In the genomic region with DNA sequence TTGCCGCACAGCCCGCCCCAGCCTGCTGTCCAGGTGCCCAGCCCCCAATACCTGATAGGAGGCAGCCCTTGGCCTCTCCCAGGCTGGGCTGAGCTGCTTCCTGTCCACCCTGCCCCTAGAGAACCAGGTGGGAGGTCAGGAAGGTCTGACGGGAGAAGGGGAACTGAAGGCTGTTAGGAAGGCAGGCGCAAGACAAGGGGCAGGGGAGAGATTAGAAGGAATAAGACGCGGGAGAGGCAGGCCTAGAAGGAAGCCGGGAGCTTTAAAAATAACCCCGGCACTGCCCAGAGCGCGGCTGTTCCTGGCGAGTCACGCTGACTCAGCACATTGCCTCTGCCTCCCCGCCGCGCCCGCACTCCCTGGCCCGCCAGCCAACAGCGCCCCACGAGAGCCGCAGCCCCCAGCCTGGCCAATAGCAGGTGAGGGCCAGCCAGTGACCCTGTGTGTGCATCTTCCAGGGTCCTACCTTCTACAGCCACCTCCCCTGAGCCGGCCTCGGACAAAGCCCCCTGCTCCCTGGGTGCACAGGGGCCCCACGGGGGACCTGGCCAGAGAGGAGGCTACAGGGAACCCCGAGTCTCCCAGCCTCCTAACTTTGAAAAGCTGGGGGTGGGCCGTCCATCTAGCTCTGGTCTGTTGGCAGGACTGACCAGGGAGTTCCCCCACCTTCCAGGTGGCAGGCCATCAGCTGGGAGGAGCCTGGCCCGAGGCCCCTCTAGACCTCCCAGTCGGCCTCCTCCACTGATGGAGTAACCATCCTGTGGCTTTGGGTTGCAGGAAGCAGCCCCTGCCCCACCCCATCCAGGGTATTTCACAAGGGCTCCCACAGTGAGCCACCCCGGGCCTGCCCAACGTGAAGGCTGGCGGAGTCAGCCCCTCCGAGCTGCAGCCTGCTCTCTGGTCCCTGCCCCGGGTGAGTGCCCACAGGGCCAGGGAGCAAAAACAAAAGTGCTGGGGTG, we compare ENCODE assay signal across 8 cellular contexts. TPM values are rescaled to one million over a fixed set of nuclear protein-coding genes. Genes with fewer than 3 reads are reported as not detected.
A peak's percentile ranks its signal among the peaks of the same experiment; 100 is the strongest.
DNase-seq lines count a peak whose midpoint lies in the region; ATAC-seq and TF ChIP-seq lines count a peak whose summit lies in the region.

No MANE protein-coding gene starts in this region.

- ATAC-seq in HG03025 (IDR thresholded peaks at IDR 0.05; ENCODE audit: low FRiP score, unreplicated experiment): no peak
- no peak for ATAC-seq in GM21529 (IDR thresholded peaks at IDR 0.05; ENCODE audit: unreplicated experiment)

- H3K4me1 ChIP-seq in right atrium auricular region: peaks cover 0 to 78% of the 10 kb centered on the region in 2 donors

- peaks cover 27% of the 10 kb centered on the region for H3K36me3 ChIP-seq in right atrium auricular region

- TF ChIP-seq CTCF in AG04450 (IDR thresholded peaks at IDR 0.05; ENCODE audit: low read depth, low read length) (no peak), right atrium auricular region (IDR thresholded peaks at IDR 0.05) (no peak)

- POLR2A ChIA-PET in AG04450 (lab: Yijun Ruan, JAX): interaction anchor here (0.6 to 1.8 kb wide), 5 partner anchors 10 to 221 kb away, joined by 3 to 10 read pairs (median 4); a partner anchor contains a TSS

- no peaks in the 10 kb centered on the region for H3K27me3 ChIP-seq in AG04450 (ENCODE audit: control insufficient read depth, insufficient read depth, low read length)
- no peaks in the 10 kb centered on the region for H3K27me3 ChIP-seq in right atrium auricular region

- CTCF ChIA-PET in AG04450 (lab: Charles Lee): interaction anchor here (0.6 to 1.8 kb wide), 2 partner anchors 14 to 54 kb away, joined by 3 to 4 read pairs; no protein-coding TSS in a partner anchor

- no peaks in the 10 kb centered on the region; the same call in 1 of the 2 replicates for H3K9me3 ChIP-seq in AG04450 (ENCODE audit: control insufficient read depth, insufficient read depth, low read length)
- H3K9me3 ChIP-seq in right atrium auricular region: no peaks in the 10 kb centered on the region

- H3K27ac ChIP-seq in AG04450 (ENCODE audit: low read depth, low read length) (peak overlapping the region; percentile 90), right atrium auricular region (peak overlapping the region; percentile 47 to 76)

- H3K4me3 ChIP-seq in AG04450 (ENCODE audit: low read depth, low read length) (peak overlapping the region; percentile 58), right atrium auricular region (peak overlapping the region; percentile 13 to 38)

- DNase-seq in AG04450 (ENCODE audit: low read depth, low spot score) (peak; percentile 46), HT1080 (ENCODE audit: low read depth) (peak; percentile 82), amniotic stem cell (lab: John Stamatoyannopoulos, UW) (peak; percentile 30), right atrium auricular region (ENCODE audit: low spot score) (peak; percentile 70), retina (peak; percentile 53), NCI-H1436 (lab: John Stamatoyannopoulos, UW) (no peak)

RNA-seq across cellular contexts. Expression of a gene that starts 4.0 kb away (rescaled TPM):
- polyA plus RNA-seq in AG04450 (2011; rRNA removed): 17.6 and 17.7 TPM in 2 replicates
- 9.3 and 10.6 TPM in 2 replicates for polyA minus RNA-seq in AG04450 (2011; rRNA and poly(A)+ RNA removed)
- 19.2 and 21.1 TPM in 2 replicates for total RNA-seq in HT1080 (2014; rRNA removed; shearing (Covaris generic))
- 20.3 and 23.0 TPM in 2 replicates for polyA plus RNA-seq in HT1080 (2015; cell fraction: cytosol; rRNA removed)
- polyA plus RNA-seq in HT1080 (2015; cell fraction: nucleus; rRNA removed): 56.1 and 56.5 TPM in 2 replicates
- total RNA-seq in right atrium auricular region: 10 to 100 TPM; 21.8 to 26.5 TPM

RNA-seq across cellular contexts. Expression of a gene that starts 5.6 kb away (rescaled TPM):
- polyA plus RNA-seq in AG04450 (2011; rRNA removed): 4.3 and 6.0 TPM in 2 replicates
- polyA minus RNA-seq in AG04450 (2011; rRNA and poly(A)+ RNA removed): 24.8 and 35.2 TPM in 2 replicates
- total RNA-seq in HT1080 (2014; rRNA removed; shearing (Covaris generic)): 19.4 and 20.2 TPM in 2 replicates
- 13.3 and 14.3 TPM in 2 replicates for polyA plus RNA-seq in HT1080 (2015; cell fraction: cytosol; rRNA removed)
- polyA plus RNA-seq in HT1080 (2015; cell fraction: nucleus; rRNA removed): 75.2 and 76.0 TPM in 2 replicates
- 1 to 10 TPM; 2.8 to 4.9 TPM for total RNA-seq in right atrium auricular region

RNA-seq across cellular contexts. Expression of a gene that starts 12.4 kb away (rescaled TPM):
- 25.2 and 31.8 TPM in 2 replicates for polyA plus RNA-seq in AG04450 (2011; rRNA removed)
- 25.9 and 33.5 TPM in 2 replicates for polyA minus RNA-seq in AG04450 (2011; rRNA and poly(A)+ RNA removed)
- 27.6 and 34.8 TPM in 2 replicates for total RNA-seq in HT1080 (2014; rRNA removed; shearing (Covaris generic))
- 23.1 and 27.8 TPM in 2 replicates for polyA plus RNA-seq in HT1080 (2015; cell fraction: cytosol; rRNA removed)
- 41.7 and 48.6 TPM in 2 replicates for polyA plus RNA-seq in HT1080 (2015; cell fraction: nucleus; rRNA removed)
- 10 to 100 TPM; 23.3 to 26.1 TPM for total RNA-seq in right atrium auricular region

RNA-seq across cellular contexts. Expression of a gene that starts 13.5 kb away (rescaled TPM):
- 103 and 154 TPM in 2 replicates for polyA plus RNA-seq in AG04450 (2011; rRNA removed)
- polyA minus RNA-seq in AG04450 (2011; rRNA and poly(A)+ RNA removed): 84.5 and 118 TPM in 2 replicates
- total RNA-seq in HT1080 (2014; rRNA removed; shearing (Covaris generic)): 58.8 and 67.1 TPM in 2 replicates
- polyA plus RNA-seq in HT1080 (2015; cell fraction: cytosol; rRNA removed): 121 and 127 TPM in 2 replicates
- 84.6 and 85.3 TPM in 2 replicates for polyA plus RNA-seq in HT1080 (2015; cell fraction: nucleus; rRNA removed)
- 10 to 100 TPM in 1 of 2 donors, 1 to 10 TPM in 1; 8.3 to 10.2 TPM for total RNA-seq in right atrium auricular region

RNA-seq across cellular contexts. Expression of a gene that starts 21.5 kb away (rescaled TPM):
- 0.20 and 0.30 TPM in 2 replicates for polyA plus RNA-seq in AG04450 (2011; rRNA removed)
- 0.09 and 0.48 TPM in 2 replicates for polyA minus RNA-seq in AG04450 (2011; rRNA and poly(A)+ RNA removed)
- 0.13 and 0.34 TPM in 2 replicates for total RNA-seq in HT1080 (2014; rRNA removed; shearing (Covaris generic))
- polyA plus RNA-seq in HT1080 (2015; cell fraction: cytosol; rRNA removed): 0.40 and 0.47 TPM in 2 replicates
- polyA plus RNA-seq in HT1080 (2015; cell fraction: nucleus; rRNA removed): 0.18 and 0.22 TPM in 2 replicates
- total RNA-seq in right atrium auricular region: 1 to 10 TPM in 1 of 2 donors, not detected in 1; 1.7 TPM
